Comparison of ENCODE assay signal across 1 cellular context in genomic region chr7:26192485-26193087, GRCh38.
TF ChIP-seq lines count a peak whose summit lies in the region.

No MANE protein-coding gene starts in this region.

TF ChIP-seq in IMR-90, 13 proteins besides CTCF, POLR2A, EP300 and RAD21:
- TF ChIP-seq BHLHE40 (IDR thresholded peaks at IDR 0.05; ENCODE audit: low read depth, low read length), result no peak
- no peak for TF ChIP-seq MAZ (IDR thresholded peaks at IDR 0.05; ENCODE audit: borderline replicate concordance, low read depth, low read length)
- no peak for TF ChIP-seq CHD1 (IDR thresholded peaks at IDR 0.05; ENCODE audit: low read depth, low read length)
- no peak for TF ChIP-seq CEBPB (IDR thresholded peaks at IDR 0.05; ENCODE audit: low read depth, low read length)
- no peak for TF ChIP-seq NFE2L2 (IDR thresholded peaks at IDR 0.05; ENCODE audit: low read depth, low read length)
- TF ChIP-seq ELK1 (IDR thresholded peaks at IDR 0.05; ENCODE audit: borderline replicate concordance, low read depth, low read length), result no peak
- no peak for TF ChIP-seq MAFK (IDR thresholded peaks at IDR 0.05; ENCODE audit: low read depth, low read length)
- no peak for TF ChIP-seq MXI1 (IDR thresholded peaks at IDR 0.05; ENCODE audit: borderline replicate concordance, low read depth, low read length)
- no peak for TF ChIP-seq FOS (IDR thresholded peaks at IDR 0.05; ENCODE audit: low read depth, low read length)
- TF ChIP-seq RFX5 (IDR thresholded peaks at IDR 0.05; ENCODE audit: low read depth, low read length), result no peak
- no peak for TF ChIP-seq RCOR1 (IDR thresholded peaks at IDR 0.05; ENCODE audit: insufficient replicate concordance, low read length)
- no peak for TF ChIP-seq SMC3 (IDR thresholded peaks at IDR 0.05; ENCODE audit: low read depth, low read length)
- TF ChIP-seq USF2 (IDR thresholded peaks at IDR 0.05; ENCODE audit: low read depth, low read length), result no peak
